8 cellular contexts compared by ENCODE assay signal in the genomic region with DNA sequence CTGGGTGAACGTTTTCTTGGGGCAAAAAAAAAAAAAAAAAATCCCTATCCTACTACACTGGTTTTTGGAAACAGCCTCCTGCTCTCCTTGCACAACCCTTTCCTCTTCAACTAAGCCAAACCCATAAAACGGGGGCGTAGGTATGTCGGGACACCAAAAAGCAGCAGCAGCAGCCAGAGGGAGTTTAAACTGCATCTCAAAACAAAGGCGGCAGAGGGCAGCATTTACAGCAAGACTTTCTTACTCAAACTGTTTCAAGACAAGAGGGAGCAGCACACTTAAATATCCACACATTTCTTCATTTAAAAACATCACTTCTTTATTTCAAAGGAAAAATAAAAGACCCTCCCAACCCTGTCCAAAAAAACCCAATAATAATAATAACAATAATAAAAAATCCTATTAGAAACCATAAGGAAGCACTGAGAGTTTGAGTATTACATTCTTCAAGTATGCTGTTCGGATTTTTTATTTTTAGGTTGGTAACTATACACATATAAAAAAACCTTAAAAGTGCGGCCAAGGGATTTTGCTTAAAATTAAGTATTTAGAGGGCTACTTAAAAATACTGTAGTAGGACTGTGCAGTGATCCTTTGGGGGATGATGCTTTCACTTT. TPM values are rescaled to one million over a fixed set of nuclear protein-coding genes. Genes with fewer than 3 reads are reported as not detected.
DNase-seq lines count a peak whose midpoint lies in the region; ATAC-seq, FAIRE-seq and TF ChIP-seq lines count a peak whose summit lies in the region.

No MANE protein-coding gene starts in this region.

- WGBS in small intestine, 3 donors = 27 to 30% (median 27%) methylated on average over 7 of the region's 7 CpGs

- H3K36me3 Mint-ChIP-seq in astrocyte (ENCODE audit: low read depth, unreplicated experiment) = peaks cover 2% of the 10 kb centered on the region

- H2AFZ ChIP-seq in SU-DHL-6 (ENCODE audit: low read depth, low read length, severe bottlenecking) (no peak overlapping the region), astrocyte (ENCODE audit: low read depth, low read length) (no peak overlapping the region)

- no peaks in the 10 kb centered on the region for H3K27me3 Mint-ChIP-seq in astrocyte (ENCODE audit: low read depth, unreplicated experiment)

- H3K4me3 ChIP-seq in Jurkat, Clone E6-1 (ENCODE audit: low read length) = no peak overlapping the region
- no peak overlapping the region for H3K4me3 ChIP-seq in SU-DHL-6 (ENCODE audit: insufficient read depth, low read length, poor library complexity, severe bottlenecking)
- no peak overlapping the region for H3K4me3 ChIP-seq in astrocyte (ENCODE audit: insufficient read depth, low read depth, low read length)
- no peak overlapping the region for H3K4me3 ChIP-seq in small intestine (ENCODE audit: low read depth in 1 of 2, low read length in 2 of 2)

- ATAC-seq in HG02623 (IDR thresholded peaks at IDR 0.05; ENCODE audit: unreplicated experiment) = no peak
- ATAC-seq in HG03175 (IDR thresholded peaks at IDR 0.05; ENCODE audit: unreplicated experiment) = no peak

- H3K27me3 ChIP-seq in SU-DHL-6 (ENCODE audit: low read length) (no peaks in the 10 kb centered on the region), astrocyte (ENCODE audit: insufficient read depth, low read length) (no peaks in the 10 kb centered on the region), small intestine (ENCODE audit: control insufficient read depth in 2 of 2, insufficient read depth in 2 of 2, low read length in 2 of 2) (no peaks in the 10 kb centered on the region)

- peaks cover 43% of the 10 kb centered on the region for H3K4me1 Mint-ChIP-seq in astrocyte (ENCODE audit: low read depth, unreplicated experiment)

- DNase-seq in DMS53 (lab: John Stamatoyannopoulos, UW) = peak; percentile 59
- DNase-seq in Jurkat, Clone E6-1 (ENCODE audit: low read depth, low spot score) = peak; percentile 58
- DNase-seq in astrocyte (ENCODE audit: low read depth) = peak; percentile 74
- DNase-seq in hippocampal formation (lab: John Stamatoyannopoulos, UW) = peak; percentile 45 to 67
- DNase-seq in small intestine = peak; percentile 63

- no peaks in the 10 kb centered on the region for H4K20me1 ChIP-seq in SU-DHL-6 (ENCODE audit: low read depth, low read length)
- no peaks in the 10 kb centered on the region for H4K20me1 ChIP-seq in astrocyte (ENCODE audit: insufficient read depth, low read length)

- H3F3A ChIP-seq in SU-DHL-6 (ENCODE audit: insufficient read depth) = no peaks in the 10 kb centered on the region

- H3K36me3 ChIP-seq in SU-DHL-6 (ENCODE audit: low read length) (no peaks in the 10 kb centered on the region), astrocyte (ENCODE audit: insufficient read depth, low read length) (no peaks in the 10 kb centered on the region), small intestine (ENCODE audit: control insufficient read depth in 2 of 2, insufficient read depth in 2 of 2, low read length in 2 of 2) (no peaks in the 10 kb centered on the region)

- H3K4me2 ChIP-seq in SU-DHL-6 (ENCODE audit: low read depth, low read length, poor library complexity, severe bottlenecking) (no peak overlapping the region), astrocyte (ENCODE audit: low read length) (peak overlapping the region; percentile 42)

- TF ChIP-seq CTCF in SU-DHL-6 (IDR thresholded peaks at IDR 0.05; ENCODE audit: insufficient read depth, low read length, poor library complexity, severe bottlenecking) (peak; percentile 78), astrocyte (IDR thresholded peaks at IDR 0.05; ENCODE audit: insufficient read depth, low read depth, low read length) (peak; percentile 63)

- H3K4me1 ChIP-seq in astrocyte (ENCODE audit: insufficient read depth, low read length) (peaks cover 23% of the 10 kb centered on the region), small intestine (ENCODE audit: control insufficient read depth in 2 of 2, insufficient read depth in 1 of 2, low read depth in 1 of 2, low read length in 1 of 2) (no peaks in the 10 kb centered on the region)

- H3K9ac ChIP-seq in SU-DHL-6 (ENCODE audit: low read length) = no peak overlapping the region
- H3K9ac ChIP-seq in astrocyte (ENCODE audit: low read length) = peak overlapping the region; percentile 33

- no peak overlapping the region for H3K4me3 Mint-ChIP-seq in astrocyte (ENCODE audit: unreplicated experiment)

- no peaks in the 10 kb centered on the region for H3K9me3 Mint-ChIP-seq in astrocyte (ENCODE audit: unreplicated experiment)

- H3K9me3 ChIP-seq in SU-DHL-6 (ENCODE audit: insufficient read depth, low read length) = no peaks in the 10 kb centered on the region
- H3K9me3 ChIP-seq in astrocyte (ENCODE audit: insufficient read depth, low read depth, low read length) = no peaks in the 10 kb centered on the region
- H3K9me3 ChIP-seq in small intestine (ENCODE audit: control insufficient read depth, low read depth) = no peaks in the 10 kb centered on the region

- H3K27ac ChIP-seq in SU-DHL-6 (ENCODE audit: low read depth, low read length) (no peak overlapping the region), astrocyte (ENCODE audit: low read depth, low read length) (no peak overlapping the region), small intestine (ENCODE audit: low read depth in 1 of 2, low read length in 1 of 2) (no peak overlapping the region)

- H3K9me2 ChIP-seq in SU-DHL-6 (replicated peaks; ENCODE audit: insufficient read depth, low read length) = no peaks in the 10 kb centered on the region

- peak overlapping the region; percentile 54 for H3K27ac Mint-ChIP-seq in astrocyte (ENCODE audit: unreplicated experiment)

- H3K79me2 ChIP-seq in SU-DHL-6 (ENCODE audit: insufficient read depth, low read length) (no peaks in the 10 kb centered on the region), astrocyte (ENCODE audit: insufficient read depth, low read length) (peaks cover 2% of the 10 kb centered on the region)

- no peak for FAIRE-seq in astrocyte (lab: Jason Lieb, UNC)
- FAIRE-seq in small intestine (lab: Jason Lieb, UNC) = no peak

RNA-seq across cellular contexts. Expression of gene PLXND1, which starts 43.9 kb away (rescaled TPM):
- 55.9 TPM for polyA plus RNA-seq in Jurkat, Clone E6-1 (2012; ENCODE audit: insufficient read depth, insufficient read length)
- total RNA-seq in astrocyte = 184 and 188 TPM in 2 replicates
- polyA plus RNA-seq in small intestine = 10 to 100 TPM in 1 of 3 donors, 1 to 10 TPM in 2; 3.4 to 54.7 (median 7.0) TPM
